10 cellular contexts compared by ENCODE assay signal in the genomic region with DNA sequence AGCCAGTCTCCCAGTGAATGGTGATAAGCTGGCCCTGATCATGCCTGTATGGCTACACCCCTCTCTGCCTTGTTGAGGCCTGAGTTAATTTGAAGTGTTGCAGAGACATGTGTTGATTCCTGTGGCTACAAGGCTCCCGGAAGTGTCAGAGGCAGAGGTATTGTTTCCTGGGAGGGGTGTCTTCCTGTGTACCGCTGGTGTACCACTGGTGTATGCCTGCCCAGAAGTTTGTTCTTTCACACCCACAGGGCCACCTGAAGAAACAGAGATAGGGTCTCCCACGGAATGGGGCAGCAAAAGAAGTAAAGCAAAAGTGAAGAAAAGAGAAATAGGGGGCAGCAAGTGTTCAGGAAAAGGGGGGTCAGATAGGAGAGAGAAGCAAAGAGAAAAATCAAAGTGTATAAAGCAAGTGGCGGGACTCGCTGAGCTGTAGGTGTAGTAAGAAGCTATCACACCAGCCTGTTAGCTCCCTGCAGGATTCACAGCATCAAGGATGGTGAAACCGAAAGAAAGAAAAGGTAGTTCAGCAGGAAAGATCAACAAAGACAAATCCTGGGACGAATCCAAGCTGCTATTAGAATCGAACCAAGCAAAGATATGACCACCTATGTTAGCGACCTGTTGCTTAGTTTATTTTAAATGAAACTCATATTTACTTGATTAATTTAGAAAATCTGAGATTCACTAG. TPM values are rescaled to one million over a fixed set of nuclear protein-coding genes. Genes with fewer than 3 reads are reported as not detected.
A peak's percentile ranks its signal among the peaks of the same experiment; 100 is the strongest.
DNase-seq lines count a peak whose midpoint lies in the region; ATAC-seq and TF ChIP-seq lines count a peak whose summit lies in the region.
"Had no signal": no experiment of that assay in that cellular context is flagged by ENCODE, and none has a peak within 500 bp of the region (broad histone marks: within the 10 kb centered on the region; RNA-seq: fewer than 3 reads in every experiment).

No MANE protein-coding gene starts in this region.

- H3K4me1 ChIP-seq in esophagus (ENCODE audit: control insufficient read depth in 2 of 2, insufficient read depth in 2 of 2, low read length in 1 of 2) (peaks cover 3 to 12% of the 10 kb centered on the region in 2 donors), thyroid gland (peaks cover 16 to 23% of the 10 kb centered on the region in 2 donors)

- CTCF ChIA-PET in activated CD8-positive, alpha-beta T cell treated with anti-CD3 and anti-CD28 coated beads for 36 hours (lab: Charles Lee), result interaction anchor here (0.9 to 2.9 kb wide), 3 partner anchors 35 to 260 kb away, joined by 3 to 12 read pairs (median 4); no protein-coding TSS in a partner anchor

- peak overlapping the region; percentile 10 to 68 for H3K27ac ChIP-seq in esophagus (ENCODE audit: low read depth in 2 of 2, low read length in 1 of 2)
- no peak overlapping the region for H3K27ac ChIP-seq in thyroid gland
- H3K27ac ChIP-seq: pancreas had no signal

- peaks cover 0 to 10% (median 3%) of the 10 kb centered on the region in 3 donors for H3K9me3 Mint-ChIP-seq in IgD-negative memory B cell
- peaks cover 10% of the 10 kb centered on the region for H3K9me3 Mint-ChIP-seq in activated CD8-positive, alpha-beta T cell treated with anti-CD3 and anti-CD28 coated beads for 36 hours

- H3K4me3 ChIP-seq in esophagus (ENCODE audit: low read depth in 1 of 2, low read length in 2 of 2) (no peak overlapping the region), thyroid gland (replicated peaks in 1 of 3) (no peak overlapping the region)
- H3K4me3 ChIP-seq: pancreas had no signal

- peaks cover 14% of the 10 kb centered on the region for H3K36me3 Mint-ChIP-seq in IgD-negative memory B cell
- peaks cover 64% of the 10 kb centered on the region for H3K36me3 Mint-ChIP-seq in activated CD8-positive, alpha-beta T cell treated with anti-CD3 and anti-CD28 coated beads for 36 hours (ENCODE audit: low read depth)

- no peaks in the 10 kb centered on the region for H3K36me3 ChIP-seq in esophagus (ENCODE audit: control insufficient read depth in 2 of 2, insufficient read depth in 2 of 2, low read length in 1 of 2)
- no peaks in the 10 kb centered on the region for H3K36me3 ChIP-seq in thyroid gland
- H3K36me3 ChIP-seq: pancreas had no signal

- peaks cover 3% of the 10 kb centered on the region for H3K27me3 Mint-ChIP-seq in IgD-negative memory B cell
- H3K27me3 Mint-ChIP-seq in activated CD8-positive, alpha-beta T cell treated with anti-CD3 and anti-CD28 coated beads for 36 hours, result no peaks in the 10 kb centered on the region

- H3K4me3 Mint-ChIP-seq in IgD-negative memory B cell, result peak overlapping the region; percentile 82 to 93 (median 86)
- H3K4me3 Mint-ChIP-seq in activated CD8-positive, alpha-beta T cell treated with anti-CD3 and anti-CD28 coated beads for 36 hours, result peak overlapping the region; percentile 92

- ATAC-seq in activated CD8-positive, alpha-beta T cell treated with anti-CD3 and anti-CD28 coated beads for 36 hours, result peak; percentile 37
- no peak for ATAC-seq in HG03139 (IDR thresholded peaks at IDR 0.05; ENCODE audit: unreplicated experiment)

- peaks cover 57 to 75% (median 72%) of the 10 kb centered on the region in 3 donors for H3K4me1 Mint-ChIP-seq in IgD-negative memory B cell
- H3K4me1 Mint-ChIP-seq in activated CD8-positive, alpha-beta T cell treated with anti-CD3 and anti-CD28 coated beads for 36 hours (ENCODE audit: low read depth), result peaks cover 72% of the 10 kb centered on the region

- no peak for TF ChIP-seq POLR2A in thyroid gland (IDR thresholded peaks at IDR 0.05)

- intact Hi-C loops in activated CD8-positive, alpha-beta T cell treated with anti-CD3 and anti-CD28 coated beads for 36 hours (cut with micrococcal nuclease), result loop anchor here (5.0 to 10.0 kb wide), 2 partner anchors 95 to 167 kb away; partner anchors contain the start of genes HHLA2 and IFT57
- intact Hi-C loops in thyroid gland (cut with DNase I), result no loop called here

- POLR2A ChIA-PET in activated CD8-positive, alpha-beta T cell treated with anti-CD3 and anti-CD28 coated beads for 36 hours (lab: Charles Lee), result interaction anchor here (0.8 to 12.4 kb wide), 9 partner anchors 10 to 344 kb away, joined by 3 to 161 read pairs (median 5); partner anchors contain the start of gene IFT57

- no peaks in the 10 kb centered on the region for H3K9me3 ChIP-seq in esophagus (ENCODE audit: control insufficient read depth in 2 of 2, insufficient read depth in 1 of 2, low read depth in 1 of 2, low read length in 1 of 2)
- H3K9me3 ChIP-seq in thyroid gland, result no peaks in the 10 kb centered on the region
- H3K9me3 ChIP-seq: pancreas had no signal

- WGBS in esophagus, 2 donors, result 46 to 58% methylated on average over 9 of the region's 9 CpGs
- WGBS in thyroid gland, 2 donors, result 74 to 78% methylated on average over 9 of the region's 9 CpGs

- no peaks in the 10 kb centered on the region for H3K27me3 ChIP-seq in esophagus (ENCODE audit: control insufficient read depth in 1 of 2, insufficient read depth in 2 of 2, low read length in 2 of 2)
- no peaks in the 10 kb centered on the region for H3K27me3 ChIP-seq in thyroid gland
- H3K27me3 ChIP-seq: pancreas had no signal

- H3K27ac Mint-ChIP-seq in IgD-negative memory B cell, result peak overlapping the region; percentile 95 to 99 (median 98)
- peak overlapping the region; percentile 97 for H3K27ac Mint-ChIP-seq in activated CD8-positive, alpha-beta T cell treated with anti-CD3 and anti-CD28 coated beads for 36 hours

- TF ChIP-seq CTCF in activated CD8-positive, alpha-beta T cell treated with anti-CD3 and anti-CD28 coated beads for 36 hours (IDR thresholded peaks at IDR 0.05), result no peak
- no peak for TF ChIP-seq CTCF in thyroid gland (IDR thresholded peaks at IDR 0.05)

- DNase-seq in activated CD8-positive, alpha-beta T cell treated with anti-CD3 and anti-CD28 coated beads for 36 hours, result peak; percentile 72
- DNase-seq in stimulated activated CD8-positive, alpha-beta memory T cell treated with anti-CD3 and anti-CD28 coated beads, Interleukin-4, amount 100 ng/mL, for 48 hours, result peak; percentile 64
- DNase-seq in NCI-H187 treated with DMSO at 0.1 percent for 48 hours (lab: John Stamatoyannopoulos, UW) (no peak), mucosa of gallbladder (ENCODE audit: low spot score) (no peak), thyroid gland (no peak)
- DNase-seq: NCI-H1694 treated with DMSO at 0.1 percent for 48 hours, pancreas had no signal

RNA-seq across cellular contexts. Expression of gene CD47, which starts 36.6 kb away (rescaled TPM):
- 147 TPM for polyA plus RNA-seq in IgD-negative memory B cell
- 10 to 100 TPM; 88.7 to 91.6 TPM for total RNA-seq in activated CD8-positive, alpha-beta T cell treated with anti-CD3 and anti-CD28 coated beads for 36 hours
- polyA plus RNA-seq in esophagus, result 10 to 100 TPM; 73.6 to 73.7 TPM
- total RNA-seq in mucosa of gallbladder, result 96.4 TPM
- total RNA-seq in thyroid gland, result 100 to 1,000 TPM; 146 to 167 (median 160) TPM

Comparison
In these comparisons a context has a peak if more than half of its experiments do, and no peak if none do; other contexts are left out.
1. DNase-seq: peak in activated CD8-positive, alpha-beta T cell treated with anti-CD3 and anti-CD28 coated beads for 36 hours (single experiment) and stimulated activated CD8-positive, alpha-beta memory T cell treated with anti-CD3 and anti-CD28 coated beads, Interleukin-4, amount 100 ng/mL, for 48 hours (single experiment); none in NCI-H187 treated with DMSO at 0.1 percent for 48 hours (single experiment), mucosa of gallbladder (single experiment) and thyroid gland (0 of 2).
2. H3K27ac ChIP-seq: peak in esophagus (2 of 2); none in thyroid gland (0 of 3).